In the genomic region with DNA sequence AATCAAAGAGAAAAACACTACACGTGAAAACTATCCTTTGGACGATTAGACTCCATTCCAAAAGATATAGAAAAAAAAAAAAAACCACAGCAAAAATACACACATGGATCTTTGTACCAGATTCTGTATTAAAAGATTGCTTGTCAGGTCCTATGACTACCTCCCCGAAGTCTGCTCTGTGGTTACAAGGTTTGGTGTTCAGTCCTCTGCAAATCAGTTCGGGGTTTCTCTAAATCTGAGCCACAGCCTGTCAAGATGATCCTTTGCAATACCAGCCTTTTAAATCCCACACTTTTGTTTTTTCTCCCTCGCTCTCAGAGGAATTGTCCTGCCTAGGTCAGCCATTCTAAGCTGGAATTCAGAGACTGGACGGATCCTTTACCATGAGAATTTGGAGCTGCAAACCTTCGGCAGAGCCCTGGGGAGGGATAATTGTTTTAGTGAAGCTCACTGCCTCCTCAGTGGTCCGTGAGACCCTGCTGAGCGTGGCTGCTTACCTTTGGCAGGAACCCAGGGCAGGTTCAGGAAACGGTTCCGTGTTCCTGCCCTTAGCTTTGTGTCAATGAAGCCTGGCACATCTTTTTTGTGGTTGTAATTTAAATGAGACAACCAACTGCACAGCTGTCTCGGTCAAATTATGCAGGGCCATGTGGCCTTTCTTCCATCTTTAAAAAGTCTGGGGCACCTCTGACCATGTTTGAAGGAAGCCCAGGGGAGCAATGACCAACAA, we compare ENCODE assay signal across 13 cellular contexts. TPM values are rescaled to one million over a fixed set of nuclear protein-coding genes. Genes with fewer than 3 reads are reported as not detected.
DNase-seq lines count a peak whose midpoint lies in the region; ATAC-seq and TF ChIP-seq lines count a peak whose summit lies in the region.
"Had no signal": no experiment of that assay in that cellular context is flagged by ENCODE, and none has a peak within 500 bp of the region (broad histone marks: within the 10 kb centered on the region; RNA-seq: fewer than 3 reads in every experiment).

No MANE protein-coding gene starts in this region.

- H3K4me1 ChIP-seq in GM23338 (ENCODE audit: insufficient read depth) (peaks cover 24% of the 10 kb centered on the region), Caco-2 (no peaks in the 10 kb centered on the region)
- H3K4me1 ChIP-seq: body of pancreas had no signal

- H3K4me3 ChIP-seq in AG10803 (ENCODE audit: low read length) (no peak overlapping the region), GM23338 (peak overlapping the region; percentile 63), brain microvascular endothelial cell (ENCODE audit: low read depth, low read length) (no peak overlapping the region), Caco-2 (ENCODE audit: low read depth, low read length) (no peak overlapping the region)
- H3K4me3 ChIP-seq: body of pancreas had no signal

- H3K4me3 Mint-ChIP-seq in GM23338 (peak overlapping the region; percentile 77), nephron progenitor cell (peak overlapping the region; percentile 81), Caco-2 (ENCODE audit: unreplicated experiment) (no peak overlapping the region)
- H3K4me3 Mint-ChIP-seq in activated T-cell treated with anti-CD3 and anti-CD28 coated beads, Interleukin-2, amount 50 U/mL, for 24 hours: no peak overlapping the region

- TF ChIP-seq CTCF in AG10803 (conservative IDR thresholded peaks at IDR 0.05; ENCODE audit: low read length) (no peak), GM23338 (conservative IDR thresholded peaks at IDR 0.05; ENCODE audit: low read depth in 2 of 2) (no peak), brain microvascular endothelial cell (IDR thresholded peaks at IDR 0.05; ENCODE audit: low read depth, low read length, missing control alignments) (no peak), nephron progenitor cell (IDR thresholded peaks at IDR 0.05) (no peak), Caco-2 (IDR thresholded peaks at IDR 0.05; ENCODE audit: insufficient read depth in 1 of 2, low read depth in 1 of 2, low read length in 1 of 2, severe bottlenecking in 1 of 2, unreplicated experiment in 1 of 2) (no peak)

- POLR2A ChIA-PET in Caco-2 (lab: Charles Lee): no interaction called here

- H3K36me3 Mint-ChIP-seq in GM23338 (ENCODE audit: low read depth) (no peaks in the 10 kb centered on the region), nephron progenitor cell (ENCODE audit: low read depth) (peaks cover 6% of the 10 kb centered on the region), Caco-2 (ENCODE audit: insufficient read depth, unreplicated experiment) (no peaks in the 10 kb centered on the region)
- H3K36me3 Mint-ChIP-seq in activated T-cell treated with anti-CD3 and anti-CD28 coated beads, Interleukin-2, amount 50 U/mL, for 24 hours (ENCODE audit: low read depth): no peaks in the 10 kb centered on the region

- DNase-seq in AG10803 (ENCODE audit: low read depth) (peak; percentile 56), GM23338 (ENCODE audit: low spot score) (peak; percentile 50), brain microvascular endothelial cell (peak; percentile 31), nephron progenitor cell (no peak), NCI-H2171 treated with DMSO at 0.1 percent for 48 hours (lab: John Stamatoyannopoulos, UW) (no peak), occipital lobe (lab: John Stamatoyannopoulos, UW) (no peak), Caco-2 (no peak)
- no peak for DNase-seq in activated T-cell treated with anti-CD3 and anti-CD28 coated beads, Interleukin-2, amount 50 U/mL, for 24 hours
- DNase-seq: AML-193; body of pancreas; NCI-H1436; stimulated activated CD4-positive, alpha-beta T cell treated with anti-CD3 and anti-CD28 coated beads, Interleukin-4, amount 100 ng/mL, for 4 hours had no signal

- H3K4me2 ChIP-seq in GM23338: peak overlapping the region; percentile 88

- H3K27me3 ChIP-seq in GM23338 (ENCODE audit: insufficient read depth) (peaks cover 92% of the 10 kb centered on the region), brain microvascular endothelial cell (replicated peaks) (no peaks in the 10 kb centered on the region), Caco-2 (replicated peaks; ENCODE audit: control insufficient read depth, insufficient read depth, low read length) (no peaks in the 10 kb centered on the region)
- H3K27me3 ChIP-seq: body of pancreas had no signal

- no peaks in the 10 kb centered on the region for H3K79me2 ChIP-seq in GM23338 (replicated peaks; ENCODE audit: insufficient read depth)

- H3K27ac ChIP-seq in GM23338 (ENCODE audit: low read depth) (no peak overlapping the region), brain microvascular endothelial cell (peak overlapping the region; percentile 84)

- H3K27ac Mint-ChIP-seq in GM23338 (no peak overlapping the region), nephron progenitor cell (peak overlapping the region; percentile 90), Caco-2 (ENCODE audit: unreplicated experiment) (no peak overlapping the region)
- H3K27ac Mint-ChIP-seq in activated T-cell treated with anti-CD3 and anti-CD28 coated beads, Interleukin-2, amount 50 U/mL, for 24 hours: no peak overlapping the region

- H4K20me1 ChIP-seq in GM23338 (replicated peaks; ENCODE audit: insufficient read depth): peaks cover 3% of the 10 kb centered on the region; the same call in 1 of the 2 replicates

- BruUV-seq in Caco-2 (replicated peaks; lab: Mats Ljungman, UMichigan): no TSS peak

- H3K36me3 ChIP-seq in GM23338 (ENCODE audit: insufficient read depth) (no peaks in the 10 kb centered on the region), brain microvascular endothelial cell (replicated peaks) (no peaks in the 10 kb centered on the region), Caco-2 (ENCODE audit: control insufficient read depth, insufficient read depth, low read length) (no peaks in the 10 kb centered on the region)

- no peaks in the 10 kb centered on the region for H3K9me3 Mint-ChIP-seq in GM23338
- no peaks in the 10 kb centered on the region for H3K9me3 Mint-ChIP-seq in nephron progenitor cell
- H3K9me3 Mint-ChIP-seq in activated T-cell treated with anti-CD3 and anti-CD28 coated beads, Interleukin-2, amount 50 U/mL, for 24 hours: no peaks in the 10 kb centered on the region
- no peaks in the 10 kb centered on the region for H3K9me3 Mint-ChIP-seq in Caco-2 (ENCODE audit: unreplicated experiment)

- H3K9me2 ChIP-seq in GM23338 (ENCODE audit: insufficient read depth): no peaks in the 10 kb centered on the region; the same call in 1 of the 2 replicates

- in situ Hi-C loops in brain microvascular endothelial cell (cut with HindIII; ENCODE audit: low pct_ligation_motif_present, low sequenced_read_pairs): no loop called here

- H3K27me3 Mint-ChIP-seq in GM23338 (ENCODE audit: insufficient read depth, low read depth, poor library complexity) (peaks cover 55% of the 10 kb centered on the region), nephron progenitor cell (ENCODE audit: low read depth, poor library complexity) (peaks cover 28% of the 10 kb centered on the region), Caco-2 (ENCODE audit: insufficient read depth, unreplicated experiment) (peaks cover 19% of the 10 kb centered on the region)
- peaks cover 81% of the 10 kb centered on the region for H3K27me3 Mint-ChIP-seq in activated T-cell treated with anti-CD3 and anti-CD28 coated beads, Interleukin-2, amount 50 U/mL, for 24 hours

- H2AFZ ChIP-seq in GM23338: no peak overlapping the region

- CTCF ChIA-PET in Caco-2 (lab: Charles Lee): no interaction called here

- intact Hi-C loops in Caco-2 (cut with micrococcal nuclease; ENCODE audit: unreplicated experiment): no loop called here

- H3F3A ChIP-seq in GM23338 (replicated peaks; ENCODE audit: low read depth): peaks cover 3% of the 10 kb centered on the region; the same call in 1 of the 2 replicates

- peak; percentile 45 for ATAC-seq in GM23338

- H3K4me1 Mint-ChIP-seq in GM23338 (peaks cover 31% of the 10 kb centered on the region; the same call in 2 of the 3 replicates), nephron progenitor cell (peaks cover 73% of the 10 kb centered on the region), Caco-2 (ENCODE audit: low read depth, unreplicated experiment) (no peaks in the 10 kb centered on the region)
- H3K4me1 Mint-ChIP-seq in activated T-cell treated with anti-CD3 and anti-CD28 coated beads, Interleukin-2, amount 50 U/mL, for 24 hours (ENCODE audit: low read depth): peaks cover 9% of the 10 kb centered on the region

- H3K9me3 ChIP-seq in Caco-2: no peaks in the 10 kb centered on the region
- H3K9me3 ChIP-seq: body of pancreas had no signal

TF ChIP-seq in GM23338, 12 proteins besides CTCF, POLR2A, EP300 and RAD21:
- TF ChIP-seq EZH2 (IDR thresholded peaks at IDR 0.05; ENCODE audit: low read depth, unreplicated experiment): peak; percentile 38
- TF ChIP-seq, protein P1, sequence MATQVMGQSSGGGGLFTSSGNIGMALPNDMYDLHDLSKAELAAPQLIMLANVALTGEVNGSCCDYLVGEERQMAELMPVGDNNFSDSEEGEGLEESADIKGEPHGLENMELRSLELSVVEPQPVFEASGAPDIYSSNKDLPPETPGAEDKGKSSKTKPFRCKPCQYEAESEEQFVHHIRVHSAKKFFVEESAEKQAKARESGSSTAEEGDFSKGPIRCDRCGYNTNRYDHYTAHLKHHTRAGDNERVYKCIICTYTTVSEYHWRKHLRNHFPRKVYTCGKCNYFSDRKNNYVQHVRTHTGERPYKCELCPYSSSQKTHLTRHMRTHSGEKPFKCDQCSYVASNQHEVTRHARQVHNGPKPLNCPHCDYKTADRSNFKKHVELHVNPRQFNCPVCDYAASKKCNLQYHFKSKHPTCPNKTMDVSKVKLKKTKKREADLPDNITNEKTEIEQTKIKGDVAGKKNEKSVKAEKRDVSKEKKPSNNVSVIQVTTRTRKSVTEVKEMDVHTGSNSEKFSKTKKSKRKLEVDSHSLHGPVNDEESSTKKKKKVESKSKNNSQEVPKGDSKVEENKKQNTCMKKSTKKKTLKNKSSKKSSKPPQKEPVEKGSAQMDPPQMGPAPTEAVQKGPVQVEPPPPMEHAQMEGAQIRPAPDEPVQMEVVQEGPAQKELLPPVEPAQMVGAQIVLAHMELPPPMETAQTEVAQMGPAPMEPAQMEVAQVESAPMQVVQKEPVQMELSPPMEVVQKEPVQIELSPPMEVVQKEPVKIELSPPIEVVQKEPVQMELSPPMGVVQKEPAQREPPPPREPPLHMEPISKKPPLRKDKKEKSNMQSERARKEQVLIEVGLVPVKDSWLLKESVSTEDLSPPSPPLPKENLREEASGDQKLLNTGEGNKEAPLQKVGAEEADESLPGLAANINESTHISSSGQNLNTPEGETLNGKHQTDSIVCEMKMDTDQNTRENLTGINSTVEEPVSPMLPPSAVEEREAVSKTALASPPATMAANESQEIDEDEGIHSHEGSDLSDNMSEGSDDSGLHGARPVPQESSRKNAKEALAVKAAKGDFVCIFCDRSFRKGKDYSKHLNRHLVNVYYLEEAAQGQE (IDR thresholded peaks at IDR 0.05; ENCODE audit: unreplicated experiment): no peak

RNA-seq across cellular contexts. Expression of a gene that starts 47.3 kb away (rescaled TPM):
- total RNA-seq in GM23338 (2014; rRNA removed; shearing (Covaris generic)): 0.38 TPM in 1 of 2 replicates, not detected in the other
- 0.28 and 0.53 TPM in 2 replicates for polyA plus RNA-seq in GM23338 (2016; fragmentation: Nextera tagmentation; extraction: Ambion mirVana)
- total RNA-seq in occipital lobe (3.0 TPM), Caco-2 (2022) (not detected in 2 replicates)
- total RNA-seq: activated CD8-positive, alpha-beta memory T cell treated with anti-CD3 and anti-CD28 coated beads for 36 hours had no signal

Comparison
In these comparisons a context has a peak if more than half of its experiments do, and no peak if none do; other contexts are left out.
1. DNase-seq: peak in AG10803 (single experiment), GM23338 (single experiment) and brain microvascular endothelial cell (single experiment); none in nephron progenitor cell (single experiment), NCI-H2171 treated with DMSO at 0.1 percent for 48 hours (single experiment), activated T-cell treated with anti-CD3 and anti-CD28 coated beads, Interleukin-2, amount 50 U/mL, for 24 hours (single experiment), occipital lobe (single experiment) and Caco-2 (0 of 2).
2. H3K4me3 Mint-ChIP-seq: peak in GM23338 (single experiment) and nephron progenitor cell (single experiment); none in activated T-cell treated with anti-CD3 and anti-CD28 coated beads, Interleukin-2, amount 50 U/mL, for 24 hours (single experiment) and Caco-2 (single experiment).